In the genomic region with DNA sequence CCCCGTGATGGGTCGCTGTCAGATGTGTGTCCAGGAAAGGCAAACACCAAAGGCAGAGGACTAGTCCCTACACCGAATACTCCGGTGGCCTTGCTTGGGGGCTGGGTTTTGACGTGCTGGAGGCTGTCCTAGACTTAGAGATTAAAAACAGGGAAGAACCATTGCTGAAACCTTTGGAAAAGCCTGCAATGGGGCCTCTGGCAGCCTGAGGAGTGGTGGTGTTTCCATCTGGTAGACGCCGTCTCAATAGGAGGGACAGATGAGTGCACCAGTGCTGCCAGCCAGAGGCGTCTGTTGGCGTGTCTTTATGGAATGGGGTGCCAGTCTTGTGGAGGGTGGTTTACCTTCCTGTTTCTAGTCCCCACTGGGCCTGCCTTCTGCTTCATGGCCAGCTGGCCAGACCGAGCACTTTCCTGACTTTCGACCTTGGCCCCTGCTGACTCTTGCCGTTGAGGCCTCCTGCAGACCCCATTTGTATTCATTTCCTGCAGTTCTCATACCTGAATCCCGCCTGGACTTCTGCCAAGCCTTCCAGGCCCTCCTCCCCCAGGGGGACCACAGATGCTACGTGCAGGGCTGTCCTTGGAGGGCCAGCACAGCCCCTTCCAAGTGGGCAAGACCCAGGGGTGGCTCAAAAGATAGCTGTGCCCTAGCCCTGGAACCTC, we compare ENCODE assay signal across 16 cellular contexts. TPM values are rescaled to one million over a fixed set of nuclear protein-coding genes. Genes with fewer than 3 reads are reported as not detected.
A peak's percentile ranks its signal among the peaks of the same experiment; 100 is the strongest.
DNase-seq lines count a peak whose midpoint lies in the region; ATAC-seq and TF ChIP-seq lines count a peak whose summit lies in the region.
"Had no signal": no experiment of that assay in that cellular context is flagged by ENCODE, and none has a peak within 500 bp of the region (broad histone marks: within the 10 kb centered on the region; RNA-seq: fewer than 3 reads in every experiment).

No MANE protein-coding gene starts in this region.

- H3K27me3 ChIP-seq in cardiac muscle cell (no peaks in the 10 kb centered on the region), right atrium auricular region (no peaks in the 10 kb centered on the region), vagina (no peaks in the 10 kb centered on the region), prostate gland (replicated peaks; ENCODE audit: insufficient read depth) (no peaks in the 10 kb centered on the region)
- H3K27me3 ChIP-seq: foreskin keratinocyte had no signal

- ATAC-seq in mucosa of descending colon = no peak
- no peak for ATAC-seq in GM18868 (IDR thresholded peaks at IDR 0.05; ENCODE audit: unreplicated experiment)
- ATAC-seq: foreskin keratinocyte, GM12878 had no signal

- peaks cover 5% of the 10 kb centered on the region for H3K4me1 ChIP-seq in cardiac muscle cell (ENCODE audit: low read depth)
- peaks cover 0 to 9% of the 10 kb centered on the region in 2 donors for H3K4me1 ChIP-seq in right atrium auricular region
- H3K4me1 ChIP-seq in mucosa of descending colon (ENCODE audit: low read depth) = peaks cover 8% of the 10 kb centered on the region
- no peaks in the 10 kb centered on the region for H3K4me1 ChIP-seq in vagina
- H3K4me1 ChIP-seq in prostate gland (replicated peaks) = no peaks in the 10 kb centered on the region
- H3K4me1 ChIP-seq: foreskin keratinocyte, psoas muscle had no signal

- WGBS in prostate gland = 85% methylated on average over 14 of the region's 14 CpGs

- DNase-seq in cardiac muscle cell (ENCODE audit: low read depth in 1 of 2, low spot score in 1 of 2) (no peak), right atrium auricular region (ENCODE audit: low spot score) (no peak), mucosa of descending colon (peak in 2 of 3 donors; percentile 28), vagina (ENCODE audit: extremely low spot score in 2 of 2) (peak; percentile 64 to 78), prostate gland (ENCODE audit: low spot score) (no peak), DMS153 (lab: John Stamatoyannopoulos, UW) (no peak)
- peak; percentile 13 for DNase-seq in activated CD8-positive, alpha-beta memory T cell treated with anti-CD3 and anti-CD28 coated beads, Interleukin-2, amount 50 U/mL, for 4 hours
- DNase-seq: activated CD4-positive, alpha-beta memory T cell treated with anti-CD3 and anti-CD28 coated beads, Interleukin-2, amount 10 ng/mL, durations not matched to agents 7 days and 5 days; foreskin keratinocyte; HCEC 1CT; NCI-H510A; PC-9; psoas muscle; SW 1271 had no signal

- H3K36me3 ChIP-seq in cardiac muscle cell = peaks cover 8% of the 10 kb centered on the region
- peaks cover 11% of the 10 kb centered on the region for H3K36me3 ChIP-seq in right atrium auricular region
- H3K36me3 ChIP-seq in mucosa of descending colon (ENCODE audit: low read depth) = peaks cover 7% of the 10 kb centered on the region
- H3K36me3 ChIP-seq in vagina = peaks cover 0 to 26% of the 10 kb centered on the region in 2 donors
- peaks cover 3 to 22% of the 10 kb centered on the region in 2 donors for H3K36me3 ChIP-seq in prostate gland

- H3K27ac ChIP-seq in cardiac muscle cell (peak overlapping the region; percentile 59), right atrium auricular region (no peak overlapping the region), vagina (no peak overlapping the region), prostate gland (no peak overlapping the region)
- H3K27ac ChIP-seq: foreskin keratinocyte, PC-9, psoas muscle had no signal

- intact Hi-C loops in mucosa of descending colon (cut with DNase I, micrococcal nuclease) (no loop called here), vagina (cut with DNase I) (no loop called here), prostate gland (cut with DNase I) (no loop called here)

- no peaks in the 10 kb centered on the region for H3K9me3 ChIP-seq in cardiac muscle cell (ENCODE audit: low read depth)
- no peaks in the 10 kb centered on the region for H3K9me3 ChIP-seq in right atrium auricular region
- H3K9me3 ChIP-seq in mucosa of descending colon = no peaks in the 10 kb centered on the region
- H3K9me3 ChIP-seq in vagina = no peaks in the 10 kb centered on the region
- no peaks in the 10 kb centered on the region for H3K9me3 ChIP-seq in prostate gland
- H3K9me3 ChIP-seq: psoas muscle had no signal

- H3K4me3 ChIP-seq in cardiac muscle cell (no peak overlapping the region), right atrium auricular region (no peak overlapping the region), mucosa of descending colon (no peak overlapping the region), vagina (no peak overlapping the region), prostate gland (no peak overlapping the region)
- H3K4me3 ChIP-seq: GM12878, PC-9, psoas muscle had no signal

- no peak for TF ChIP-seq CTCF in cardiac muscle cell (IDR thresholded peaks at IDR 0.05; ENCODE audit: low read depth, low read length)
- no peak for TF ChIP-seq CTCF in right atrium auricular region (IDR thresholded peaks at IDR 0.05)
- no peak for TF ChIP-seq CTCF in mucosa of descending colon (IDR thresholded peaks at IDR 0.05)
- no peak for TF ChIP-seq CTCF in vagina (IDR thresholded peaks at IDR 0.05)
- no peak for TF ChIP-seq CTCF in prostate gland (IDR thresholded peaks at IDR 0.05)

- TF ChIP-seq POLR2A in vagina (IDR thresholded peaks at IDR 0.05) = no peak
- TF ChIP-seq POLR2A in prostate gland (IDR thresholded peaks at IDR 0.05) = no peak

RNA-seq across cellular contexts. Expression of a gene that starts 2.0 kb away (rescaled TPM):
- total RNA-seq in cardiac muscle cell (48.7 and 73.9 TPM in 2 replicates), right atrium auricular region (1 to 10 TPM; 2.7 to 6.7 TPM), mucosa of descending colon (10 to 100 TPM; 24.4 to 36.0 (median 27.0) TPM), vagina (50.3 TPM), prostate gland (10 to 100 TPM; 41.9 to 50.6 TPM)
- polyA plus RNA-seq in cardiac muscle cell = 28.1 and 38.1 TPM in 2 replicates

RNA-seq across cellular contexts. Expression of a gene that starts 41.1 kb away (rescaled TPM):
- total RNA-seq in cardiac muscle cell (5.6 and 7.2 TPM in 2 replicates), right atrium auricular region (1 to 10 TPM; 1.9 to 2.4 TPM), mucosa of descending colon (1 to 10 TPM; 3.6 to 6.7 (median 5.0) TPM), vagina (3.9 TPM), prostate gland (10 to 100 TPM in 1 of 2 donors, 1 to 10 TPM in 1; 4.9 to 14.7 TPM)
- 2.9 and 3.6 TPM in 2 replicates for polyA plus RNA-seq in cardiac muscle cell

Comparison
In these comparisons a context has a peak if more than half of its experiments do, and no peak if none do; other contexts are left out.
1. DNase-seq: peak in activated CD8-positive, alpha-beta memory T cell treated with anti-CD3 and anti-CD28 coated beads, Interleukin-2, amount 50 U/mL, for 4 hours (single experiment), mucosa of descending colon (2 of 3) and vagina (2 of 2); none in cardiac muscle cell (0 of 2), right atrium auricular region (single experiment), prostate gland (single experiment) and DMS153 (single experiment).